ENCODE assay signal across 17 cellular contexts in genomic region chr6:155110721-155111120, GRCh38.
DNase-seq lines count a peak whose midpoint lies in the region; ATAC-seq and TF ChIP-seq lines count a peak whose summit lies in the region.
"Had no signal": no experiment of that assay in that cellular context is flagged by ENCODE, and none has a peak within 500 bp of the region (broad histone marks: within the 10 kb centered on the region; RNA-seq: fewer than 3 reads in every experiment).

No MANE protein-coding gene starts in this region.

- TF ChIP-seq CTCF in GM23338 (conservative IDR thresholded peaks at IDR 0.05; ENCODE audit: low read depth in 2 of 2), result no peak
- no peak for TF ChIP-seq CTCF in endothelial cell (IDR thresholded peaks at IDR 0.05; ENCODE audit: unreplicated experiment)
- TF ChIP-seq CTCF in lower leg skin (IDR thresholded peaks at IDR 0.05), result no peak

- H3K9me3 Mint-ChIP-seq in GM23338 (no peaks in the 10 kb centered on the region), endothelial cell (ENCODE audit: unreplicated experiment) (no peaks in the 10 kb centered on the region)
- no peaks in the 10 kb centered on the region for H3K9me3 Mint-ChIP-seq in stimulated activated naive B cell treated with anti-CD40 and anti-IgM and Interleukin-4, amounts not matched to agents 10 μg/mL and 1 μg/mL and 100 μg/mL, for 72 hours
- H3K9me3 Mint-ChIP-seq: CD8-positive, alpha-beta T cell had no signal

- H3K27ac ChIP-seq in GM23338 (ENCODE audit: low read depth), result peak overlapping the region; percentile 66
- H3K27ac ChIP-seq: BLaER1 treated with 17β-estradiol and CSF1 and Interleukin-3, amounts not matched to agents 10 nM and 100 nM; GM23248 had no signal

- intact Hi-C loops in lower leg skin (cut with DNase I; ENCODE audit: low total_unique reads), result no loop called here

- H3K9me2 ChIP-seq in GM23338 (ENCODE audit: insufficient read depth), result no peaks in the 10 kb centered on the region

- H3K4me1 ChIP-seq in GM23338 (ENCODE audit: insufficient read depth) (peaks cover 41% of the 10 kb centered on the region), HAP-1 (peaks cover 12% of the 10 kb centered on the region), neuron (ENCODE audit: insufficient read depth, low read length) (peaks cover 31% of the 10 kb centered on the region)

- no peaks in the 10 kb centered on the region for H3K36me3 Mint-ChIP-seq in GM23338 (ENCODE audit: low read depth)
- H3K36me3 Mint-ChIP-seq in endothelial cell (ENCODE audit: low read depth, unreplicated experiment), result no peaks in the 10 kb centered on the region
- no peaks in the 10 kb centered on the region for H3K36me3 Mint-ChIP-seq in stimulated activated naive B cell treated with anti-CD40 and anti-IgM and Interleukin-4, amounts not matched to agents 10 μg/mL and 1 μg/mL and 100 μg/mL, for 72 hours
- H3K36me3 Mint-ChIP-seq: CD8-positive, alpha-beta T cell had no signal

- H3K4me3 ChIP-seq in GM23338 (no peak overlapping the region), HAP-1 (no peak overlapping the region), neuron (ENCODE audit: low read length) (no peak overlapping the region), lower leg skin (ENCODE audit: low read depth, poor library complexity, severe bottlenecking) (no peak overlapping the region)
- H3K4me3 ChIP-seq: BLaER1 treated with 17β-estradiol and CSF1 and Interleukin-3, amounts not matched to agents 10 nM and 100 nM; GM12878; GM23248 had no signal

- peak; percentile 25 for ATAC-seq in GM23338
- no peak for ATAC-seq in stimulated activated naive B cell treated with anti-CD40 and anti-IgM and Interleukin-4, amounts not matched to agents 10 μg/mL and 1 μg/mL and 100 μg/mL, for 72 hours (replicated peaks)
- ATAC-seq: CD8-positive, alpha-beta T cell; GM12878 had no signal

- 95 to 98% methylated on average over 2 of the region's 2 CpGs for WGBS in lower leg skin, 2 donors

- no peak overlapping the region for H3K27ac Mint-ChIP-seq in GM23338
- peak overlapping the region; percentile 89 for H3K27ac Mint-ChIP-seq in endothelial cell (ENCODE audit: unreplicated experiment)
- no peak overlapping the region for H3K27ac Mint-ChIP-seq in stimulated activated naive B cell treated with anti-CD40 and anti-IgM and Interleukin-4, amounts not matched to agents 10 μg/mL and 1 μg/mL and 100 μg/mL, for 72 hours
- H3K27ac Mint-ChIP-seq: B cell; CD8-positive, alpha-beta T cell had no signal

- H3K4me1 Mint-ChIP-seq in GM23338, result peaks cover 36% of the 10 kb centered on the region
- H3K4me1 Mint-ChIP-seq in endothelial cell (ENCODE audit: unreplicated experiment), result peaks cover 67% of the 10 kb centered on the region
- peaks cover 6 to 12% of the 10 kb centered on the region in 2 donors for H3K4me1 Mint-ChIP-seq in stimulated activated naive B cell treated with anti-CD40 and anti-IgM and Interleukin-4, amounts not matched to agents 10 μg/mL and 1 μg/mL and 100 μg/mL, for 72 hours
- H3K4me1 Mint-ChIP-seq: B cell had no signal

- H3K4me3 Mint-ChIP-seq in GM23338, result no peak overlapping the region
- H3K4me3 Mint-ChIP-seq in endothelial cell (ENCODE audit: unreplicated experiment), result no peak overlapping the region
- no peak overlapping the region for H3K4me3 Mint-ChIP-seq in stimulated activated naive B cell treated with anti-CD40 and anti-IgM and Interleukin-4, amounts not matched to agents 10 μg/mL and 1 μg/mL and 100 μg/mL, for 72 hours
- H3K4me3 Mint-ChIP-seq: B cell; CD8-positive, alpha-beta T cell had no signal

- H3K9me3 ChIP-seq in HAP-1, result no peaks in the 10 kb centered on the region
- H3K9me3 ChIP-seq in neuron (ENCODE audit: low read length), result no peaks in the 10 kb centered on the region
- H3K9me3 ChIP-seq: BLaER1 treated with 17β-estradiol and CSF1 and Interleukin-3, amounts not matched to agents 10 nM and 100 nM had no signal

- DNase-seq in GM23338 (ENCODE audit: low spot score) (no peak), HAP-1 (ENCODE audit: low spot score in 2 of 2) (peak; percentile 38 to 71), endothelial cell (ENCODE audit: low spot score) (no peak), DMS153 treated with DMSO at 0.1 percent for 48 hours (lab: John Stamatoyannopoulos, UW; ENCODE audit: unreplicated experiment) (no peak), lower leg skin (ENCODE audit: low spot score in 2 of 2) (no peak)
- no peak for DNase-seq in stimulated activated naive B cell treated with anti-CD40 and anti-IgM and Interleukin-4, amounts not matched to agents 10 μg/mL and 1 μg/mL and 100 μg/mL, for 72 hours
- DNase-seq in activated naive CD4-positive, alpha-beta T cell (lab: John Stamatoyannopoulos, UW), result no peak
- DNase-seq: Calu3; CD8-positive, alpha-beta T cell; DMS53; DND-41; EL; GM23248 had no signal

- H4K20me1 ChIP-seq in GM23338 (replicated peaks; ENCODE audit: insufficient read depth), result no peaks in the 10 kb centered on the region
- H4K20me1 ChIP-seq: BLaER1 treated with 17β-estradiol and CSF1 and Interleukin-3, amounts not matched to agents 10 nM and 100 nM had no signal

- peaks cover 5% of the 10 kb centered on the region for H3K27me3 Mint-ChIP-seq in GM23338 (ENCODE audit: insufficient read depth, low read depth, poor library complexity)
- H3K27me3 Mint-ChIP-seq in endothelial cell (ENCODE audit: unreplicated experiment), result peaks cover 4% of the 10 kb centered on the region
- H3K27me3 Mint-ChIP-seq in stimulated activated naive B cell treated with anti-CD40 and anti-IgM and Interleukin-4, amounts not matched to agents 10 μg/mL and 1 μg/mL and 100 μg/mL, for 72 hours, result peaks cover 6 to 15% of the 10 kb centered on the region in 2 donors

- H3F3A ChIP-seq in GM23338 (replicated peaks; ENCODE audit: low read depth), result 0 out of 2 replicates have a peak, but pooled peaks cover 10% of the 10 kb centered on the region

- in situ Hi-C loops in HAP-1 (cut with MboI; ENCODE audit: low sequenced_read_pairs), result no loop called here

- H3K4me2 ChIP-seq in GM23338, result no peak overlapping the region; the same call in 1 of the 2 replicates
- H3K4me2 ChIP-seq: BLaER1 treated with 17β-estradiol and CSF1 and Interleukin-3, amounts not matched to agents 10 nM and 100 nM had no signal

- no peaks in the 10 kb centered on the region for H3K36me3 ChIP-seq in GM23338 (ENCODE audit: insufficient read depth)
- no peaks in the 10 kb centered on the region for H3K36me3 ChIP-seq in HAP-1 (replicated peaks)
- no peaks in the 10 kb centered on the region for H3K36me3 ChIP-seq in neuron (ENCODE audit: insufficient read depth, low read length)
- H3K36me3 ChIP-seq: BLaER1 treated with 17β-estradiol and CSF1 and Interleukin-3, amounts not matched to agents 10 nM and 100 nM had no signal

- H2AFZ ChIP-seq in GM23338 (no peak overlapping the region), neuron (ENCODE audit: low read depth, low read length) (peak overlapping the region; percentile 24)
- H2AFZ ChIP-seq: GM23248 had no signal

- no peaks in the 10 kb centered on the region; the same call in 1 of the 2 replicates for H3K79me2 ChIP-seq in GM23338 (replicated peaks; ENCODE audit: insufficient read depth)

- TF ChIP-seq POLR2A in lower leg skin (IDR thresholded peaks at IDR 0.05), result no peak

- H3K27me3 ChIP-seq in GM23338 (ENCODE audit: insufficient read depth), result no peaks in the 10 kb centered on the region
- H3K27me3 ChIP-seq in HAP-1 (ENCODE audit: low read depth), result no peaks in the 10 kb centered on the region
- no peaks in the 10 kb centered on the region for H3K27me3 ChIP-seq in neuron (ENCODE audit: insufficient read depth, low read length)
- H3K27me3 ChIP-seq: BLaER1 treated with 17β-estradiol and CSF1 and Interleukin-3, amounts not matched to agents 10 nM and 100 nM had no signal

TF ChIP-seq in GM23338, 12 proteins besides CTCF, POLR2A, EP300 and RAD21 (continues in another document):
- TF ChIP-seq POLR2AphosphoS5 (IDR thresholded peaks at IDR 0.05; ENCODE audit: low read depth) (no peak), ZNF331 (CRISPR knock-in tag; IDR thresholded peaks at IDR 0.05; ENCODE audit: low read depth) (no peak), REST (IDR thresholded peaks at IDR 0.05; ENCODE audit: unreplicated experiment) (no peak), STAT1 (IDR thresholded peaks at IDR 0.05; ENCODE audit: unreplicated experiment) (no peak), JUNB (IDR thresholded peaks at IDR 0.05; ENCODE audit: unreplicated experiment) (no peak), ZNF114 (CRISPR knock-in tag; IDR thresholded peaks at IDR 0.05) (no peak)

Comparison
In these comparisons a context has a peak if more than half of its experiments do, and no peak if none do; other contexts are left out.
1. DNase-seq: peak in HAP-1 (2 of 2); none in GM23338 (single experiment), endothelial cell (single experiment), DMS153 treated with DMSO at 0.1 percent for 48 hours (single experiment), stimulated activated naive B cell treated with anti-CD40 and anti-IgM and Interleukin-4, amounts not matched to agents 10 μg/mL and 1 μg/mL and 100 μg/mL, for 72 hours (single experiment), lower leg skin (0 of 2) and activated naive CD4-positive, alpha-beta T cell (0 of 4).